In the genomic region with DNA sequence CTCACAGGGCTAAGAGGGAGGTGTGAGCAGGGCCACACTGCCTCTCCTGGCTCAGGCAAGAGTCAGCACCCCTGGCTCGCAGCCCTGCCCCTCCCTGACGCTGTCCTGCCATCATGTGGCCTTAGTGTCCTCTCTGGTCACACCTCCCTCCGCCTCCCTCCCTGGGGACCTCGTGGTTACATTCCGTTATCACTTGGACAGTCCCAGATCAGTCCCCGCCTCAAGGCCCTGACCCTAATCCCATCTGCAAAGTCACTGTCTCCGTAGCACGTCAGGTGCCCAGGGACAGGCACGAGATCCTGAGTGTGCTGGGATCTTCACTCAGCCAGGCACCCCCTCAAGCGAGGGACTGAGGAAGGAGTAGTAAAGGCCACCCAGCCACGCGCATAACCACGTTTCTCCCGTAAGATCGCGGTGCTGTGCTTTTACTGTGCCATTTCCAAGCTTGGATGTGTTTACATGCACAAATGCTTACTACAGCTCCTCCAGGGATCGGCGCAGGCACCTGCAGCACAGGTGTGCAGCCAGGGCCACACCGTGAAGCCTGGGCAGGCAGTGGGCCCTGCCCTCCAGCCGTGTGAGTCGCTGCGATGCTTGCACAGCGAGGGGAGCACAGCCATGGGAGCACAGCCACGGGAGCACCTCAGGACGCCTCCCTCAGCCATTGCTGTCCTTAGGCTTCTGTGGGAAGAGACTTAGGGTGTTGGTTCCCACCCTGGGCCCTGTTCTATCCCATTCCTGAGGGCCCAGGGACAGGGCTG, we compare ENCODE assay signal across 1 cellular context.
TF ChIP-seq lines count a peak whose summit lies in the region.

No MANE protein-coding gene starts in this region.

TF ChIP-seq in K562, 482 proteins besides CTCF, POLR2A, EP300 and RAD21 (continues in another document):
- TF ChIP-seq MEIS2 (IDR thresholded peaks at IDR 0.05; ENCODE audit: partially characterized antibody) (peak; percentile 31), TEAD4 (IDR thresholded peaks at IDR 0.05; ENCODE audit: low read length) (no peak), TEAD4 (CRISPR knock-in tag; IDR thresholded peaks at IDR 0.05; ENCODE audit: borderline replicate concordance) (0 out of 2 replicates have a peak, but pooled peaks have one; percentile 19), USF1 (CRISPR knock-in tag; IDR thresholded peaks at IDR 0.05) (peak; percentile 90), SP1 (CRISPR knock-in tag; IDR thresholded peaks at IDR 0.05) (peak; percentile 39; the same call in 1 of the 2 replicates), ARID1B (IDR thresholded peaks at IDR 0.05) (peak; percentile 46; the same call in 1 of the 2 replicates), ZNF263 (CRISPR knock-in tag; IDR thresholded peaks at IDR 0.05; ENCODE audit: borderline replicate concordance) (peak; percentile 99), GATAD2A (IDR thresholded peaks at IDR 0.05) (0 out of 2 replicates have a peak, but pooled peaks have one; percentile 13), JUND (IDR thresholded peaks at IDR 0.05; ENCODE audit: borderline replicate concordance, low read depth, low read length) (peak; percentile 37; the same call in 1 of the 2 replicates), JUND (tag; IDR thresholded peaks at IDR 0.05; ENCODE audit: borderline replicate concordance, low read depth, low read length) (no peak; the same call in 2 of the 3 replicates), CXXC5 (CRISPR knock-in tag; IDR thresholded peaks at IDR 0.05) (peak; percentile 46; the same call in 1 of the 2 replicates), SRF (CRISPR knock-in tag; IDR thresholded peaks at IDR 0.05) (peak in 1 of 2 experiments; percentile 66; a peak in 1 of 4 replicates), ZNF431 (CRISPR knock-in tag; IDR thresholded peaks at IDR 0.05) (peak; percentile 50; the same call in 1 of the 2 replicates), L3MBTL2 (IDR thresholded peaks at IDR 0.05) (peak; percentile 98), ZFX (CRISPR knock-in tag; IDR thresholded peaks at IDR 0.05) (peak; percentile 77), AFF1 (IDR thresholded peaks at IDR 0.05; ENCODE audit: low read depth in 1 of 2, partially characterized antibody in 2 of 2) (no peak), BHLHE40 (IDR thresholded peaks at IDR 0.05; ENCODE audit: low read length) (peak; percentile 95), CTBP1 (IDR thresholded peaks at IDR 0.05; ENCODE audit: borderline replicate concordance) (peak; percentile 90), ESRRA (IDR thresholded peaks at IDR 0.05; ENCODE audit: borderline replicate concordance, low read depth) (peak; percentile 50; the same call in 1 of the 2 replicates), ZNF143 (CRISPR knock-in tag; IDR thresholded peaks at IDR 0.05) (0 out of 2 replicates have a peak, but pooled peaks have one; percentile 33), ZBTB9 (CRISPR knock-in tag; IDR thresholded peaks at IDR 0.05) (peak; percentile 98), NCOA6 (IDR thresholded peaks at IDR 0.05) (no peak), ZBTB17 (CRISPR knock-in tag; IDR thresholded peaks at IDR 0.05) (0 out of 2 replicates have a peak, but pooled peaks have one; percentile 55), TAL1 (IDR thresholded peaks at IDR 0.05) (peak; percentile 4; the same call in 1 of the 2 replicates), HNRNPLL (IDR thresholded peaks at IDR 0.05; ENCODE audit: low read depth, low read length, poor library complexity, severe bottlenecking) (no peak), HDAC1 (IDR thresholded peaks at IDR 0.05) (0 out of 4 replicates have a peak, but pooled peaks of 1 of the 2 experiments have one; percentile 40), PHF20 (IDR thresholded peaks at IDR 0.05; ENCODE audit: partially characterized antibody) (no peak), HDAC2 (IDR thresholded peaks at IDR 0.05) (peak; percentile 56; the same call in 1 of the 2 replicates), C11orf30 (IDR thresholded peaks at IDR 0.05; ENCODE audit: low read depth) (peak; percentile 67; the same call in 1 of the 2 replicates), NCOA4 (IDR thresholded peaks at IDR 0.05; ENCODE audit: partially characterized antibody) (no peak), FOXA3 (CRISPR knock-in tag; conservative IDR thresholded peaks at IDR 0.05 in 1 of 2, IDR thresholded peaks at IDR 0.05 in 1 of 2) (peak in 1 of 2 experiments; percentile 53; a peak in 1 of 4 replicates), HMGN3 (IDR thresholded peaks at IDR 0.05; ENCODE audit: borderline replicate concordance, extremely low read depth, insufficient read length, low read depth, low read length) (no peak), TEAD1 (CRISPR knock-in tag; IDR thresholded peaks at IDR 0.05) (0 out of 4 replicates have a peak, but pooled peaks of 1 of the 2 experiments have one; percentile 26), POLR2G (IDR thresholded peaks at IDR 0.05; ENCODE audit: low read depth, low read length) (no peak), EGR1 (conservative IDR thresholded peaks at IDR 0.05) (no peak), E2F4 (CRISPR knock-in tag; IDR thresholded peaks at IDR 0.05; ENCODE audit: low read depth) (0 out of 2 replicates have a peak, but pooled peaks have one; percentile 19), ATF1 (CRISPR knock-in tag; IDR thresholded peaks at IDR 0.05) (no peak), ATF1 (tag; IDR thresholded peaks at IDR 0.05) (peak; percentile 65; the same call in 1 of the 2 replicates), ZEB2 (IDR thresholded peaks at IDR 0.05) (peak; percentile 74; the same call in 1 of the 2 replicates), TRIM28 (IDR thresholded peaks at IDR 0.05) (no peak), ATF7 (IDR thresholded peaks at IDR 0.05) (peak; percentile 51), PML (IDR thresholded peaks at IDR 0.05; ENCODE audit: low read length) (no peak)
- TF ChIP-seq, protein P1, sequence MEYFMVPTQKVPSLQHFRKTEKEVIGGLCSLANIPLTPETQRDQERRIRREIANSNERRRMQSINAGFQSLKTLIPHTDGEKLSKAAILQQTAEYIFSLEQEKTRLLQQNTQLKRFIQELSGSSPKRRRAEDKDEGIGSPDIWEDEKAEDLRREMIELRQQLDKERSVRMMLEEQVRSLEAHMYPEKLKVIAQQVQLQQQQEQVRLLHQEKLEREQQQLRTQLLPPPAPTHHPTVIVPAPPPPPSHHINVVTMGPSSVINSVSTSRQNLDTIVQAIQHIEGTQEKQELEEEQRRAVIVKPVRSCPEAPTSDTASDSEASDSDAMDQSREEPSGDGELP (CRISPR knock-in tag; IDR thresholded peaks at IDR 0.05; ENCODE audit: borderline replicate concordance): peak; percentile 70; the same call in 1 of the 2 replicates
- TF ChIP-seq, protein P2, sequence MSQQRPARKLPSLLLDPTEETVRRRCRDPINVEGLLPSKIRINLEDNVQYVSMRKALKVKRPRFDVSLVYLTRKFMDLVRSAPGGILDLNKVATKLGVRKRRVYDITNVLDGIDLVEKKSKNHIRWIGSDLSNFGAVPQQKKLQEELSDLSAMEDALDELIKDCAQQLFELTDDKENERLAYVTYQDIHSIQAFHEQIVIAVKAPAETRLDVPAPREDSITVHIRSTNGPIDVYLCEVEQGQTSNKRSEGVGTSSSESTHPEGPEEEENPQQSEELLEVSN (IDR thresholded peaks at IDR 0.05; ENCODE audit: borderline replicate concordance in 1 of 2, extremely low read depth in 1 of 2, insufficient read depth in 1 of 2, insufficient read length in 1 of 2, low read depth in 1 of 2, low read length in 1 of 2, poor library complexity in 1 of 2, severe bottlenecking in 1 of 2): peak; percentile 79 to 89
- TF ChIP-seq, protein P3, sequence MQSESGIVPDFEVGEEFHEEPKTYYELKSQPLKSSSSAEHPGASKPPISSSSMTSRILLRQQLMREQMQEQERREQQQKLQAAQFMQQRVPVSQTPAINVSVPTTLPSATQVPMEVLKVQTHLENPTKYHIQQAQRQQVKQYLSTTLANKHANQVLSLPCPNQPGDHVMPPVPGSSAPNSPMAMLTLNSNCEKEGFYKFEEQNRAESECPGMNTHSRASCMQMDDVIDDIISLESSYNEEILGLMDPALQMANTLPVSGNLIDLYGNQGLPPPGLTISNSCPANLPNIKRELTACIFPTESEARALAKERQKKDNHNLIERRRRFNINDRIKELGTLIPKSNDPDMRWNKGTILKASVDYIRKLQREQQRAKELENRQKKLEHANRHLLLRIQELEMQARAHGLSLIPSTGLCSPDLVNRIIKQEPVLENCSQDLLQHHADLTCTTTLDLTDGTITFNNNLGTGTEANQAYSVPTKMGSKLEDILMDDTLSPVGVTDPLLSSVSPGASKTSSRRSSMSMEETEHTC (IDR thresholded peaks at IDR 0.05): peak; percentile 42
